Comparison of ENCODE assay signal across 23 cellular contexts in genomic region chr1:209853677-209854076, GRCh38. TPM values are rescaled to one million over a fixed set of nuclear protein-coding genes. Genes with fewer than 3 reads are reported as not detected.
A peak's percentile ranks its signal among the peaks of the same experiment; 100 is the strongest.
DNase-seq lines count a peak whose midpoint lies in the region; ATAC-seq and TF ChIP-seq lines count a peak whose summit lies in the region.
"Had no signal": no experiment of that assay in that cellular context is flagged by ENCODE, and none has a peak within 500 bp of the region (broad histone marks: within the 10 kb centered on the region; RNA-seq: fewer than 3 reads in every experiment).

No MANE protein-coding gene starts in this region.

- peak overlapping the region; percentile 45 for H3K27ac Mint-ChIP-seq in activated T-cell treated with anti-CD3 and anti-CD28 coated beads, Interleukin-2, amount 50 U/mL, for 72 hours
- H3K27ac Mint-ChIP-seq in brain = peak overlapping the region in 3 of 5 experiments; percentile 5 to 79 (median 62)
- no peak overlapping the region for H3K27ac Mint-ChIP-seq in activated naive CD4-positive, alpha-beta T cell treated with anti-CD3 and anti-CD28 coated beads for 36 hours
- H3K27ac Mint-ChIP-seq: IgD-negative memory B cell had no signal

- no peaks in the 10 kb centered on the region for H3K36me3 ChIP-seq in colonic mucosa

- H3K4me1 ChIP-seq in colonic mucosa = no peaks in the 10 kb centered on the region
- H3K4me1 ChIP-seq: SJCRH30 had no signal

- no peaks in the 10 kb centered on the region for H3K9me3 Mint-ChIP-seq in activated T-cell treated with anti-CD3 and anti-CD28 coated beads, Interleukin-2, amount 50 U/mL, for 72 hours
- no peaks in the 10 kb centered on the region for H3K9me3 Mint-ChIP-seq in activated T-cell treated with anti-CD3 and anti-CD28 coated beads, Interleukin-2, amount 50 U/mL, for 4 hours
- no peaks in the 10 kb centered on the region for H3K9me3 Mint-ChIP-seq in brain
- H3K9me3 Mint-ChIP-seq in activated naive CD4-positive, alpha-beta T cell treated with anti-CD3 and anti-CD28 coated beads for 36 hours = no peaks in the 10 kb centered on the region
- H3K9me3 Mint-ChIP-seq: CD4-positive, alpha-beta memory T cell; IgD-negative memory B cell had no signal

- no peak for ATAC-seq in activated T-cell treated with anti-CD3 and anti-CD28 coated beads, Interleukin-2, amount 50 U/mL, for 72 hours (replicated peaks in 1 of 2)
- no peak for ATAC-seq in activated T-cell treated with anti-CD3 and anti-CD28 coated beads, Interleukin-2, amount 50 U/mL, for 4 hours
- ATAC-seq: GM12878 had no signal

- CTCF ChIA-PET in activated naive CD4-positive, alpha-beta T cell treated with anti-CD3 and anti-CD28 coated beads for 36 hours (lab: Charles Lee) = no interaction called here

- TF ChIP-seq CTCF in brain (conservative IDR thresholded peaks at IDR 0.05) (no peak), colonic mucosa (IDR thresholded peaks at IDR 0.05) (no peak)

- no peaks in the 10 kb centered on the region for H3K27me3 ChIP-seq in colonic mucosa
- H3K27me3 ChIP-seq: SJCRH30 had no signal

- H3K4me3 ChIP-seq in colonic mucosa = no peak overlapping the region
- H3K4me3 ChIP-seq: GM12878, GM23248, PC-9, SJCRH30 had no signal

- intact Hi-C loops in colonic mucosa (cut with DNase I) = no loop called here
- intact Hi-C loops in activated naive CD4-positive, alpha-beta T cell treated with anti-CD3 and anti-CD28 coated beads for 36 hours (cut with micrococcal nuclease) = no loop called here

- H3K27me3 Mint-ChIP-seq in activated T-cell treated with anti-CD3 and anti-CD28 coated beads, Interleukin-2, amount 50 U/mL, for 72 hours (ENCODE audit: low read depth) = no peaks in the 10 kb centered on the region
- no peaks in the 10 kb centered on the region for H3K27me3 Mint-ChIP-seq in activated T-cell treated with anti-CD3 and anti-CD28 coated beads, Interleukin-2, amount 50 U/mL, for 4 hours (ENCODE audit: low read depth)
- peaks cover 5% of the 10 kb centered on the region for H3K27me3 Mint-ChIP-seq in brain
- no peaks in the 10 kb centered on the region for H3K27me3 Mint-ChIP-seq in activated naive CD4-positive, alpha-beta T cell treated with anti-CD3 and anti-CD28 coated beads for 36 hours (ENCODE audit: low read depth)
- H3K27me3 Mint-ChIP-seq: CD4-positive, alpha-beta memory T cell; IgD-negative memory B cell had no signal

- peaks cover 4 to 14% of the 10 kb centered on the region in 2 donors for H3K36me3 Mint-ChIP-seq in activated T-cell treated with anti-CD3 and anti-CD28 coated beads, Interleukin-2, amount 50 U/mL, for 72 hours (ENCODE audit: insufficient read depth in 2 of 2)
- peaks cover 34% of the 10 kb centered on the region for H3K36me3 Mint-ChIP-seq in activated T-cell treated with anti-CD3 and anti-CD28 coated beads, Interleukin-2, amount 50 U/mL, for 4 hours (ENCODE audit: insufficient read depth)
- peaks cover 29% of the 10 kb centered on the region for H3K36me3 Mint-ChIP-seq in brain
- peaks cover 11% of the 10 kb centered on the region for H3K36me3 Mint-ChIP-seq in activated naive CD4-positive, alpha-beta T cell treated with anti-CD3 and anti-CD28 coated beads for 36 hours (ENCODE audit: low read depth)

- H3K9me3 ChIP-seq in colonic mucosa = no peaks in the 10 kb centered on the region
- H3K9me3 ChIP-seq: SJCRH30 had no signal

- H3K4me3 Mint-ChIP-seq in activated T-cell treated with anti-CD3 and anti-CD28 coated beads, Interleukin-2, amount 50 U/mL, for 72 hours = no peak overlapping the region
- H3K4me3 Mint-ChIP-seq in activated T-cell treated with anti-CD3 and anti-CD28 coated beads, Interleukin-2, amount 50 U/mL, for 4 hours = no peak overlapping the region
- no peak overlapping the region for H3K4me3 Mint-ChIP-seq in brain
- no peak overlapping the region for H3K4me3 Mint-ChIP-seq in activated naive CD4-positive, alpha-beta T cell treated with anti-CD3 and anti-CD28 coated beads for 36 hours
- H3K4me3 Mint-ChIP-seq: CD4-positive, alpha-beta memory T cell; IgD-negative memory B cell had no signal

- no peak overlapping the region for H3K9ac ChIP-seq in colonic mucosa (ENCODE audit: low read depth in 2 of 2, low read length in 2 of 2)
- H3K9ac ChIP-seq: GM23248 had no signal

- H3K27ac ChIP-seq in substantia nigra (ENCODE audit: low read depth, low read length, poor library complexity, severe bottlenecking) (peak overlapping the region; percentile 84), colonic mucosa (no peak overlapping the region)
- H3K27ac ChIP-seq: GM23248, PC-9, SJCRH30 had no signal

- DNase-seq in activated T-cell treated with anti-CD3 and anti-CD28 coated beads, Interleukin-2, amount 50 U/mL, for 72 hours = no peak
- DNase-seq in activated T-cell treated with anti-CD3 and anti-CD28 coated beads, Interleukin-2, amount 50 U/mL, for 4 hours = no peak
- DNase-seq in NCI-H1694 treated with DMSO at 0.1 percent for 48 hours (lab: John Stamatoyannopoulos, UW) = peak; percentile 85
- peak in 1 of 49 donors; percentile 19 for DNase-seq in substantia nigra (lab: John Stamatoyannopoulos, UW)
- DNase-seq in colonic mucosa = no peak
- no peak for DNase-seq in activated naive CD4-positive, alpha-beta T cell treated with anti-CD3 and anti-CD28 coated beads for 36 hours
- no peak for DNase-seq in GM03348 (ENCODE audit: low spot score)
- DNase-seq: ACHN; AML-193; Calu3; CD4-positive, alpha-beta memory T cell; DND-41; GM23248; HCEC 1CT; NCI-H2029; NCI-H345; NCI-H526 treated with DMSO at 0.1 percent for 48 hours; PC-9; SJCRH30 had no signal

- no peaks in the 10 kb centered on the region for H3K4me1 Mint-ChIP-seq in activated T-cell treated with anti-CD3 and anti-CD28 coated beads, Interleukin-2, amount 50 U/mL, for 72 hours (ENCODE audit: low read depth)
- H3K4me1 Mint-ChIP-seq in activated T-cell treated with anti-CD3 and anti-CD28 coated beads, Interleukin-2, amount 50 U/mL, for 4 hours (ENCODE audit: low read depth) = no peaks in the 10 kb centered on the region
- peaks cover 27% of the 10 kb centered on the region for H3K4me1 Mint-ChIP-seq in brain
- no peaks in the 10 kb centered on the region for H3K4me1 Mint-ChIP-seq in activated naive CD4-positive, alpha-beta T cell treated with anti-CD3 and anti-CD28 coated beads for 36 hours (ENCODE audit: low read depth)

RNA-seq across cellular contexts. Expression of gene UTP25, which starts 25.9 kb away (rescaled TPM):
- total RNA-seq in activated T-cell treated with anti-CD3 and anti-CD28 coated beads, Interleukin-2, amount 50 U/mL, for 72 hours = 10 to 100 TPM; 11.5 to 11.9 TPM
- 10 to 100 TPM; 16.9 to 18.6 (median 17.7) TPM for total RNA-seq in activated T-cell treated with anti-CD3 and anti-CD28 coated beads, Interleukin-2, amount 50 U/mL, for 4 hours
- polyA plus RNA-seq in brain (ENCODE audit: insufficient read depth, low read depth, low replicate concordance) = 3.1 TPM
- 1 to 10 TPM; 5.2 to 6.4 TPM for total RNA-seq in colonic mucosa
- total RNA-seq in activated naive CD4-positive, alpha-beta T cell treated with anti-CD3 and anti-CD28 coated beads for 36 hours = 1 to 10 TPM; 4.1 to 4.6 TPM

RNA-seq across cellular contexts. Expression of gene IRF6, which starts 47.7 kb away (rescaled TPM):
- total RNA-seq in activated T-cell treated with anti-CD3 and anti-CD28 coated beads, Interleukin-2, amount 50 U/mL, for 72 hours = 1 to 10 TPM in 1 of 2 donors, under 1 TPM in 1; 0.49 to 2.3 TPM
- total RNA-seq in activated T-cell treated with anti-CD3 and anti-CD28 coated beads, Interleukin-2, amount 50 U/mL, for 4 hours = under 1 TPM; 0.11 to 0.15 (median 0.13) TPM
- 94.7 TPM for polyA plus RNA-seq in brain (ENCODE audit: insufficient read depth, low read depth, low replicate concordance)
- total RNA-seq in colonic mucosa = 100 to 1,000 TPM in 1 of 2 donors, 10 to 100 TPM in 1; 87.5 to 133 TPM
- total RNA-seq in activated naive CD4-positive, alpha-beta T cell treated with anti-CD3 and anti-CD28 coated beads for 36 hours = under 1 TPM; 0.48 to 0.64 TPM
- total RNA-seq: LHCN-M2, SJCRH30 had no signal

Comparison
In these comparisons a context has a peak if more than half of its experiments do, and no peak if none do; other contexts are left out.
1. RNA of gene IRF6, which starts 47.7 kb away (total RNA-seq): 87.5 to 133 TPM in colonic mucosa; 0.49 to 2.3 TPM in activated T-cell treated with anti-CD3 and anti-CD28 coated beads, Interleukin-2, amount 50 U/mL, for 72 hours, 0.48 to 0.64 TPM in activated naive CD4-positive, alpha-beta T cell treated with anti-CD3 and anti-CD28 coated beads for 36 hours and 0.11 to 0.15 TPM in activated T-cell treated with anti-CD3 and anti-CD28 coated beads, Interleukin-2, amount 50 U/mL, for 4 hours; every median in the first group is over 10 times any median in the second.